Comparison of ENCODE assay signal across 18 cellular contexts in the genomic region with DNA sequence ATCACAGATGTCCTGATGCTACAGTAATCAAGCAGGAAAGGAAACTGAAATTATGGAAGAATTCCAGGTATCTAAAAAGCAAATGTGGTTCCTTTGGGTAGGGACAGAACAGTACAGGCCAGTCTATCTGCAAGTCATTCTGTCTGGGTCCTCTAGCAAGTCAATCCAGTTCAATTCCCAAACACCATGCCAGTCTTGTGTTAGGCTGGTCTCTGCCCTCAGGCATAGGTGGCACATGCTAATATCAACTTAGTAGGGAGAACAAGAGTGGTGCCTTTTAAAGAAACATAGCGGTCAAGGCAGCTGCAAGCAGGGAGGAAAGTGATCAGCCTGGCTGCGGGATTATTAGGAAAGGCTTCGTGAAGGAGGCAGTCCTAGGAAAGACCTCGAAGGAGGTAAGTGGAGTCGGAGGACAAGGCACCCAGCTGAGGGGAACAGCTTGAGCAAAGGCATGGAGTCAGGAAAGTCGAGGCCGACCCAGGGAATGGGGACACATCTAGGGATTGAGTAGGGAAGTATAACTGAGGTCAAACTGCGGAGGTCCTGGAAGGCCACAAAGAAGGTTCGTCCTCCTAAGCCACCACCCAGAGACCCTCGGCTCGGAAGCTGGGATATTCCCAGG. TPM values are rescaled to one million over a fixed set of nuclear protein-coding genes. Genes with fewer than 3 reads are reported as not detected.
"Had no signal": no experiment of that assay in that cellular context is flagged by ENCODE, and none has a peak within 500 bp of the region (broad histone marks: within the 10 kb centered on the region; RNA-seq: fewer than 3 reads in every experiment).

No MANE protein-coding gene starts in this region.

- H3K9me3 ChIP-seq: pancreas, suprapubic skin, transverse colon had no signal

- H3K36me3 ChIP-seq: cardiac muscle cell, pancreas, suprapubic skin, transverse colon had no signal

- FAIRE-seq: frontal cortex, pancreas had no signal

- H3K4me3 ChIP-seq: cardiac muscle cell, pancreas, suprapubic skin, transverse colon had no signal

- ATAC-seq: naive thymus-derived CD8-positive, alpha-beta T cell; pancreas; stimulated activated naive CD8-positive, alpha-beta T cell treated with anti-CD3 and anti-CD28 coated beads, Interleukin-15, amount 100 ng/mL, for 72 hours had no signal

- H3K4me1 ChIP-seq: pancreas had no signal

- H3K27ac ChIP-seq: cardiac muscle cell, pancreas, suprapubic skin, transverse colon, VCaP had no signal

- DNase-seq: activated CD4-positive, alpha-beta T cell treated with anti-CD3 and anti-CD28 coated beads, Interleukin-2, amount 50 U/mL, for 1 hour; activated CD4-positive, CD25-positive, alpha-beta regulatory T cell treated with anti-CD3 and anti-CD28 coated beads, Interleukin-2, amount 50 U/mL, for 72 hours; activated CD8-positive, alpha-beta memory T cell treated with anti-CD3 and anti-CD28 coated beads for 24 hours; activated CD8-positive, alpha-beta memory T cell treated with anti-CD3 and anti-CD28 coated beads, Interleukin-2, amount 50 U/mL, for 48 hours; activated effector memory CD4-positive, alpha-beta T cell treated with anti-CD3 and anti-CD28 coated beads, Interleukin-2, amount 50 U/mL, for 16 hours; activated naive CD4-positive, alpha-beta T cell treated with anti-CD3 and anti-CD28 coated beads, Interleukin-2, amount 50 U/mL, for 16 hours; activated T-cell treated with anti-CD3 and anti-CD28 coated beads, Interleukin-2, amount 50 U/mL, for 48 hours; naive thymus-derived CD8-positive, alpha-beta T cell; stimulated activated naive CD8-positive, alpha-beta T cell treated with anti-CD3 and anti-CD28 coated beads, Interleukin-15, amount 100 ng/mL, for 72 hours; SW 1271; T-helper 2 cell; transverse colon had no signal

- H3K27me3 ChIP-seq: pancreas, suprapubic skin had no signal

RNA-seq across cellular contexts. Expression of a gene that starts 3.8 kb away (rescaled TPM):
- total RNA-seq: dermis microvascular lymphatic vessel endothelial cell; naive thymus-derived CD8-positive, alpha-beta T cell had no signal
